ENCODE assay signal across 14 cellular contexts in the genomic region with DNA sequence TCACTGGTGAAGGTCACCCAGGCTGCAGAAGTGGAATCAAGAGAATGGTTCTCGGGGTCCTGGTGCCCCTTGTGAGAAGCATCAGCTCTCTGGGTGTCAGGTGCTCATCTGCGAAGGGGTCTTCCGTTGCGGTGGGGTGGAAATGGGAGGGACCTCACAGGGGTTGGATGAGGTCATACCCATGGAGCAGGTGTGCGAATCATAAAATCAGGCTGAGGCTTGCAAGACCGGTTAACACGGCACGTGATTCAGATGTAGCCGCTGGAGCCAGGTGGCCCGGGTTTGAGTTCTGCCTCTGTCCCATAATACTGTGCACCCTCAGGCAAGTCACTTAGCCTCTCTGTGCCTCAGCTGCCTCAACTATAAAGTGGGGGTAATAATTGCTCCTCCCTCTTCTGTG. TPM values are rescaled to one million over a fixed set of nuclear protein-coding genes. Genes with fewer than 3 reads are reported as not detected.
DNase-seq lines count a peak whose midpoint lies in the region; ATAC-seq and TF ChIP-seq lines count a peak whose summit lies in the region.
"Had no signal": no experiment of that assay in that cellular context is flagged by ENCODE, and none has a peak within 500 bp of the region (broad histone marks: within the 10 kb centered on the region; RNA-seq: fewer than 3 reads in every experiment).

No MANE protein-coding gene starts in this region.

- H3K4me3 ChIP-seq in effector memory CD4-positive, alpha-beta T cell (ENCODE audit: insufficient read depth, low read depth, low read length, poor library complexity, severe bottlenecking): no peak overlapping the region
- H3K4me3 ChIP-seq: skin epidermis had no signal

- no peaks in the 10 kb centered on the region for H3K36me3 ChIP-seq in effector memory CD4-positive, alpha-beta T cell (ENCODE audit: control insufficient read depth, insufficient read depth, low read length)

- peaks cover 10 to 25% (median 21%) of the 10 kb centered on the region in 3 donors for H3K4me1 Mint-ChIP-seq in naive B cell

- peaks cover 15 to 52% (median 52%) of the 10 kb centered on the region in 3 donors for H3K27me3 Mint-ChIP-seq in naive B cell

- peaks cover 4% of the 10 kb centered on the region for H3K27me3 ChIP-seq in effector memory CD4-positive, alpha-beta T cell (replicated peaks; ENCODE audit: control insufficient read depth, insufficient read depth, low read length, poor library complexity, severe bottlenecking)

- peak overlapping the region in 6 of 8 donors; percentile 5 to 86 (median 44) for H3K4me3 Mint-ChIP-seq in naive B cell

- H3K27ac ChIP-seq in C4-2B (peak overlapping the region; percentile 100), VCaP (peak overlapping the region; percentile 100)
- no peak overlapping the region for H3K27ac ChIP-seq in effector memory CD4-positive, alpha-beta T cell (ENCODE audit: insufficient read depth, low read length, poor library complexity, severe bottlenecking)
- H3K27ac ChIP-seq: skin epidermis had no signal

- TF ChIP-seq CTCF in C4-2B (conservative IDR thresholded peaks at IDR 0.05) (no peak), VCaP (conservative IDR thresholded peaks at IDR 0.05) (no peak)

- peak; percentile 44 for DNase-seq in DMS153 treated with DMSO at 0.1 percent for 48 hours (lab: John Stamatoyannopoulos, UW; ENCODE audit: unreplicated experiment)
- no peak for DNase-seq in naive B cell
- DNase-seq in KBM-7: no peak
- no peak for DNase-seq in effector memory CD4-positive, alpha-beta T cell
- no peak for DNase-seq in Kasumi-1 (lab: John Stamatoyannopoulos, UW)
- no peak for DNase-seq in activated naive CD4-positive, alpha-beta T cell (lab: John Stamatoyannopoulos, UW)
- DNase-seq: caudate nucleus, glutamatergic neuron, left cardiac atrium, NCI-H1092 treated with DMSO at 0.1 percent for 48 hours had no signal

- no peaks in the 10 kb centered on the region for H3K9me3 ChIP-seq in effector memory CD4-positive, alpha-beta T cell (ENCODE audit: control insufficient read depth, low read length)

- peaks cover 0 to 16% of the 10 kb centered on the region in 2 donors for H3K36me3 Mint-ChIP-seq in naive B cell
- H3K36me3 Mint-ChIP-seq: activated naive CD4-positive, alpha-beta T cell treated with anti-CD3 and anti-CD28 coated beads, Interleukin-2, amount 50 U/mL, for 72 hours had no signal

- peaks cover 5 to 13% (median 9%) of the 10 kb centered on the region in 7 donors for H3K9me3 Mint-ChIP-seq in naive B cell
- H3K9me3 Mint-ChIP-seq: activated naive CD4-positive, alpha-beta T cell treated with anti-CD3 and anti-CD28 coated beads, Interleukin-2, amount 50 U/mL, for 72 hours had no signal

- no peak for ATAC-seq in naive B cell (ENCODE audit: low read depth in 2 of 2)
- ATAC-seq: activated naive CD4-positive, alpha-beta T cell treated with anti-CD3 and anti-CD28 coated beads, Interleukin-2, amount 50 U/mL, for 72 hours had no signal

- H3K27ac Mint-ChIP-seq in naive B cell: peak overlapping the region in 1 of 6 donors; percentile 51
- H3K27ac Mint-ChIP-seq: activated naive CD4-positive, alpha-beta T cell treated with anti-CD3 and anti-CD28 coated beads, Interleukin-2, amount 50 U/mL, for 72 hours had no signal

- H3K4me1 ChIP-seq in effector memory CD4-positive, alpha-beta T cell (ENCODE audit: control insufficient read depth, insufficient read depth, low read length, poor library complexity, severe bottlenecking): peaks cover 4% of the 10 kb centered on the region

- in situ Hi-C loops in KBM-7 (cut with MboI; ENCODE audit: low pct_unique_long_range_greater_than_20kb, low sequenced_read_pairs): no loop called here

RNA-seq across cellular contexts. Expression of gene KLK15, which starts 3.9 kb away (rescaled TPM):
- not detected for polyA plus RNA-seq in naive B cell (ENCODE audit: low read depth in 6 of 6)

RNA-seq across cellular contexts. Expression of gene KLK1, which starts 13.7 kb away (rescaled TPM):
- 1 to 10 TPM; 1.2 to 6.7 (median 2.0) TPM for polyA plus RNA-seq in naive B cell (ENCODE audit: low read depth in 6 of 6)

RNA-seq across cellular contexts. Expression of gene KLK3, which starts 17.4 kb away (rescaled TPM):
- not detected for polyA plus RNA-seq in naive B cell (ENCODE audit: low read depth in 6 of 6)

RNA-seq across cellular contexts. Expression of gene KLK2, which starts 35.9 kb away (rescaled TPM):
- polyA plus RNA-seq in naive B cell (ENCODE audit: low read depth in 6 of 6): under 1 TPM in 2 of 6 donors, not detected in 4; 0.36 to 0.47 TPM

RNA-seq across cellular contexts. Expression of gene ACP4, which starts 47.1 kb away (rescaled TPM):
- not detected for polyA plus RNA-seq in naive B cell (ENCODE audit: low read depth in 6 of 6)
